ENCODE assay signal across 8 cellular contexts in the genomic region with DNA sequence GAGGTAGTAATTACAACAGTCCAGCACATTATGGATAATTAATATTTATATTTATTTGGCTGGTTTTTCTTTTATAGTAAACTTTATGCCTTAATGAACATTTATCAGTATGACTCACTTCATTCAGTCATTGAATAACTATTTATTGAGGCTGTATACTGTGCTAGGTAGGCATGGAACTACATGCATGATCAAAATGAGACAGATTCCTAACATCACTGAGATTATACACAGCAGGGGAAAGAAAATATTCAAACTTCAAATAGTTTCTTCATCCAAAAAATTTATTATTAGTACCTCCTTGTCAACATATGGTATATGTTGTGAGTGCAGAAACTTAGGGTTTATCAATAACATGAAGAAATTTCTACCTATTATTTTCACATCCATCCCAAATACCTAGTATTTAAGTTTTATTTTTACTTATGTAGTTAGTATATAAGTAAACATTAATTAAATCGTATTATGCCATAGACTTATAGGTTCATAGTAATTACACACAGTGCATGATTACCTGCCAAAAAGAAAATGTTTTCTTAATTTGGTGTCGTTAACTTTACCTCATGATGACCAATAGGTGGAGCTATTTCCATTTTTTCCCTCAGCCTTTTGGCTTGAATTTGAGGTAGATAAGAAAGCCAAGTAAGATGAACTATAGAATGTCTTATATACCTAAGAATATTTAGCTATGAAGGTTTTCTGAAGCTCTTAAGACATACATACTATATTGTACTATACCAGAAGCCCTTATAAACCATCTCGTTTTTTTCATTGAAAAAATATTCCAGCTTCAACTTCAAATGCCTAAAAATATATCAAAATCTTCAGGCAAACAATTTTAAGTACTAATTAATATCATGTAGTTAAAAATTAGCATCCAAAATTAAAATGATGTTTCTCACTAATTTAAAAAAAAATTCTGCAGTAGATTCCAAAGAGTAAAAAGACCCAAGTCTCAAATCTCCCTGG. TPM values are rescaled to one million over a fixed set of nuclear protein-coding genes. Genes with fewer than 3 reads are reported as not detected.
DNase-seq lines count a peak whose midpoint lies in the region; ATAC-seq and TF ChIP-seq lines count a peak whose summit lies in the region.

No MANE protein-coding gene starts in this region.

- no peaks in the 10 kb centered on the region for H3K9me3 ChIP-seq in DOHH2 (ENCODE audit: control insufficient read depth, insufficient read depth, low read length)

- no peaks in the 10 kb centered on the region for H3K27me3 Mint-ChIP-seq in naive thymus-derived CD8-positive, alpha-beta T cell

- TF ChIP-seq CTCF in DOHH2 (IDR thresholded peaks at IDR 0.05; ENCODE audit: low read depth, low read length, poor library complexity, severe bottlenecking): peak; percentile 69
- peak; percentile 61 for TF ChIP-seq CTCF in epithelial cell of esophagus (IDR thresholded peaks at IDR 0.05; ENCODE audit: insufficient read depth, low read depth, low read length, missing control alignments)

- no peaks in the 10 kb centered on the region for H3K9me3 Mint-ChIP-seq in naive thymus-derived CD8-positive, alpha-beta T cell

- no peaks in the 10 kb centered on the region for H3K9me2 ChIP-seq in DOHH2 (replicated peaks; ENCODE audit: control insufficient read depth, low read length)

- no peak overlapping the region for H3K27ac Mint-ChIP-seq in naive thymus-derived CD8-positive, alpha-beta T cell

- no peak overlapping the region for H3K4me2 ChIP-seq in DOHH2 (ENCODE audit: low read length)

- H3F3A ChIP-seq in DOHH2 (ENCODE audit: control insufficient read depth, insufficient read depth): peaks cover 2% of the 10 kb centered on the region; the same call in 1 of the 2 replicates

- POLR2A ChIA-PET in naive thymus-derived CD8-positive, alpha-beta T cell (lab: Charles Lee): interaction anchor here (0.6 kb wide), 1 partner anchor 266 kb away, joined by 3 read pairs; no protein-coding TSS in a partner anchor

- H4K20me1 ChIP-seq in DOHH2 (ENCODE audit: control insufficient read depth, insufficient read depth, low read depth, low read length): no peaks in the 10 kb centered on the region

- no peaks in the 10 kb centered on the region for H3K4me1 Mint-ChIP-seq in naive thymus-derived CD8-positive, alpha-beta T cell

- H3K27me3 ChIP-seq in DOHH2 (ENCODE audit: control insufficient read depth, low read length): no peaks in the 10 kb centered on the region

- ATAC-seq in GM21528 (IDR thresholded peaks at IDR 0.05; ENCODE audit: low FRiP score, unreplicated experiment): peak; percentile 89
- ATAC-seq in naive thymus-derived CD8-positive, alpha-beta T cell: peak; percentile 59 to 72
- ATAC-seq in GM18873 (IDR thresholded peaks at IDR 0.05; ENCODE audit: low FRiP score, unreplicated experiment): no peak

- DNase-seq in LHCN-M2 (ENCODE audit: low read depth) (peak; percentile 45), RPMI7951 (ENCODE audit: low read depth) (peak; percentile 62), epithelial cell of esophagus (ENCODE audit: low read depth) (peak; percentile 70), HK-2 (ENCODE audit: unreplicated experiment) (no peak)
- peak in 4 of 10 donors; percentile 1 to 59 (median 56) for DNase-seq in naive thymus-derived CD8-positive, alpha-beta T cell

- H3K36me3 ChIP-seq in DOHH2 (ENCODE audit: control insufficient read depth, low read length): no peaks in the 10 kb centered on the region

- no peak overlapping the region for H3K4me3 Mint-ChIP-seq in naive thymus-derived CD8-positive, alpha-beta T cell

- H3K4me3 ChIP-seq in DOHH2 (ENCODE audit: low read length) (no peak overlapping the region), epithelial cell of esophagus (ENCODE audit: low read length) (no peak overlapping the region)

- H3K4me1 ChIP-seq in DOHH2 (ENCODE audit: control insufficient read depth, low read length): peaks cover 7% of the 10 kb centered on the region

- H3K79me2 ChIP-seq in DOHH2 (ENCODE audit: control insufficient read depth, low read length): no peaks in the 10 kb centered on the region

- H3K36me3 Mint-ChIP-seq in naive thymus-derived CD8-positive, alpha-beta T cell: no peaks in the 10 kb centered on the region

- no peak overlapping the region for H3K27ac ChIP-seq in DOHH2 (ENCODE audit: low read depth, low read length)

RNA-seq across cellular contexts. Expression of a gene that starts 12.5 kb away (rescaled TPM):
- 107 and 111 TPM in 2 replicates for total RNA-seq in LHCN-M2 (2014; rRNA removed)
- polyA plus RNA-seq in LHCN-M2 (2012): 31.8 TPM
- 136 and 142 TPM in 2 replicates for total RNA-seq in RPMI7951 (2014; rRNA removed; shearing (Covaris generic))
- 10 to 100 TPM; 67.2 to 68.3 TPM for total RNA-seq in naive thymus-derived CD8-positive, alpha-beta T cell
- 10 to 100 TPM; 36.8 to 50.9 (median 37.8) TPM for polyA plus RNA-seq in naive thymus-derived CD8-positive, alpha-beta T cell

RNA-seq across cellular contexts. Expression of a gene that starts 53.5 kb away (rescaled TPM):
- total RNA-seq in LHCN-M2 (2014; rRNA removed): 505 and 1,196 TPM in 2 replicates
- 729 TPM for polyA plus RNA-seq in LHCN-M2 (2012)
- total RNA-seq in RPMI7951 (2014; rRNA removed; shearing (Covaris generic)): 406 and 478 TPM in 2 replicates
- total RNA-seq in naive thymus-derived CD8-positive, alpha-beta T cell: 100 to 1,000 TPM; 198 to 213 TPM
- polyA plus RNA-seq in naive thymus-derived CD8-positive, alpha-beta T cell: 1,000 to 10,000 TPM in 1 of 3 donors, 100 to 1,000 TPM in 2; 788 to 1,025 (median 870) TPM
